In the genomic region with DNA sequence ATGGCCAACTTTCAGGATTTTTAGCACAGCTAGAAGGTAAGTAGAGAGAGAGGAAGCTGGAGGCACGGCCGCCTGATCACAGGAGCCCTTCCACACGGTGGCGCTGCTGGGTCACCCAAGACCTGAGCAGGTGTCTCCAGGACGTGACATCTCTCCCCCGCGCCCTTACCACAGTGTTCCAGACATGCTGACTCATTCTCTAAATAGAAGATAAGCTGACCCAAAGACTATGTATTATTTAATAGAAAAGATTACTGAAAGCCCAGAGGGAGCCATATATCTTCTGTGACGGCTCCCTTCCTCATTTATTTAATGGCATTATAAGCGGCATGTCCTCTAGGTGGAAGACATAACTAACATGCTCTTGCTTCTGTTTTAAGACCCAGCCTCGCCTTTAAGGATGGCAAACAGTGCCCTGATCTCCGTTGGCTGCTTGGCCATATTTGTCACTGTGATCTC, we compare ENCODE assay signal across 1 cellular context.
A peak's percentile ranks its signal among the peaks of the same experiment; 100 is the strongest.
TF ChIP-seq lines count a peak whose summit lies in the region.

No MANE protein-coding gene starts in this region.

TF ChIP-seq in HepG2, 621 proteins besides CTCF, POLR2A, EP300 and RAD21 (continued from another document and continues in another):
- TF ChIP-seq, protein P1, sequence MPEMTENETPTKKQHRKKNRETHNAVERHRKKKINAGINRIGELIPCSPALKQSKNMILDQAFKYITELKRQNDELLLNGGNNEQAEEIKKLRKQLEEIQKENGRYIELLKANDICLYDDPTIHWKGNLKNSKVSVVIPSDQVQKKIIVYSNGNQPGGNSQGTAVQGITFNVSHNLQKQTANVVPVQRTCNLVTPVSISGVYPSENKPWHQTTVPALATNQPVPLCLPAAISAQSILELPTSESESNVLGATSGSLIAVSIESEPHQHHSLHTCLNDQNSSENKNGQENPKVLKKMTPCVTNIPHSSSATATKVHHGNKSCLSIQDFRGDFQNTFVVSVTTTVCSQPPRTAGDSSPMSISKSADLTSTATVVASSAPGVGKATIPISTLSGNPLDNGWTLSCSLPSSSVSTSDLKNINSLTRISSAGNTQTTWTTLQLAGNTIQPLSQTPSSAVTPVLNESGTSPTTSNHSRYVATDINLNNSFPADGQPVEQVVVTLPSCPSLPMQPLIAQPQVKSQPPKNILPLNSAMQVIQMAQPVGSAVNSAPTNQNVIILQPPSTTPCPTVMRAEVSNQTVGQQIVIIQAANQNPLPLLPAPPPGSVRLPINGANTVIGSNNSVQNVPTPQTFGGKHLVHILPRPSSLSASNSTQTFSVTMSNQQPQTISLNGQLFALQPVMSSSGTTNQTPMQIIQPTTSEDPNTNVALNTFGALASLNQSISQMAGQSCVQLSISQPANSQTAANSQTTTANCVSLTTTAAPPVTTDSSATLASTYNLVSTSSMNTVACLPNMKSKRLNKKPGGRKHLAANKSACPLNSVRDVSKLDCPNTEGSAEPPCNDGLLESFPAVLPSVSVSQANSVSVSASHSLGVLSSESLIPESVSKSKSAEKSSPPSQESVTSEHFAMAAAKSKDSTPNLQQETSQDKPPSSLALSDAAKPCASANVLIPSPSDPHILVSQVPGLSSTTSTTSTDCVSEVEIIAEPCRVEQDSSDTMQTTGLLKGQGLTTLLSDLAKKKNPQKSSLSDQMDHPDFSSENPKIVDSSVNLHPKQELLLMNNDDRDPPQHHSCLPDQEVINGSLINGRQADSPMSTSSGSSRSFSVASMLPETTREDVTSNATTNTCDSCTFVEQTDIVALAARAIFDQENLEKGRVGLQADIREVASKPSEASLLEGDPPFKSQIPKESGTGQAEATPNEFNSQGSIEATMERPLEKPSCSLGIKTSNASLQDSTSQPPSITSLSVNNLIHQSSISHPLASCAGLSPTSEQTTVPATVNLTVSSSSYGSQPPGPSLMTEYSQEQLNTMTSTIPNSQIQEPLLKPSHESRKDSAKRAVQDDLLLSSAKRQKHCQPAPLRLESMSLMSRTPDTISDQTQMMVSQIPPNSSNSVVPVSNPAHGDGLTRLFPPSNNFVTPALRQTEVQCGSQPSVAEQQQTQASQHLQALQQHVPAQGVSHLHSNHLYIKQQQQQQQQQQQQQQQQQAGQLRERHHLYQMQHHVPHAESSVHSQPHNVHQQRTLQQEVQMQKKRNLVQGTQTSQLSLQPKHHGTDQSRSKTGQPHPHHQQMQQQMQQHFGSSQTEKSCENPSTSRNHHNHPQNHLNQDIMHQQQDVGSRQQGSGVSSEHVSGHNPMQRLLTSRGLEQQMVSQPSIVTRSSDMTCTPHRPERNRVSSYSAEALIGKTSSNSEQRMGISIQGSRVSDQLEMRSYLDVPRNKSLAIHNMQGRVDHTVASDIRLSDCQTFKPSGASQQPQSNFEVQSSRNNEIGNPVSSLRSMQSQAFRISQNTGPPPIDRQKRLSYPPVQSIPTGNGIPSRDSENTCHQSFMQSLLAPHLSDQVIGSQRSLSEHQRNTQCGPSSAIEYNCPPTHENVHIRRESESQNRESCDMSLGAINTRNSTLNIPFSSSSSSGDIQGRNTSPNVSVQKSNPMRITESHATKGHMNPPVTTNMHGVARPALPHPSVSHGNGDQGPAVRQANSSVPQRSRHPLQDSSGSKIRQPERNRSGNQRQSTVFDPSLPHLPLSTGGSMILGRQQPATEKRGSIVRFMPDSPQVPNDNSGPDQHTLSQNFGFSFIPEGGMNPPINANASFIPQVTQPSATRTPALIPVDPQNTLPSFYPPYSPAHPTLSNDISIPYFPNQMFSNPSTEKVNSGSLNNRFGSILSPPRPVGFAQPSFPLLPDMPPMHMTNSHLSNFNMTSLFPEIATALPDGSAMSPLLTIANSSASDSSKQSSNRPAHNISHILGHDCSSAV (CRISPR knock-in tag; IDR thresholded peaks at IDR 0.05; ENCODE audit: borderline replicate concordance) = no peak
- TF ChIP-seq BCL6 (CRISPR knock-in tag; IDR thresholded peaks at IDR 0.05) (0 out of 2 replicates have a peak, but pooled peaks have one; percentile 29), ZNF547 (CRISPR knock-in tag; IDR thresholded peaks at IDR 0.05) (no peak), KDM5B (CRISPR knock-in tag; IDR thresholded peaks at IDR 0.05; ENCODE audit: borderline replicate concordance) (no peak), HCFC1 (IDR thresholded peaks at IDR 0.05; ENCODE audit: low read depth, low read length) (no peak), NPAS2 (CRISPR knock-in tag; IDR thresholded peaks at IDR 0.05; ENCODE audit: borderline replicate concordance) (no peak), ZNF644 (CRISPR knock-in tag; IDR thresholded peaks at IDR 0.05; ENCODE audit: low read depth) (no peak), ZMYM2 (CRISPR knock-in tag; IDR thresholded peaks at IDR 0.05) (no peak), AGO1 (IDR thresholded peaks at IDR 0.05; ENCODE audit: low read depth, low read length, poor library complexity, severe bottlenecking) (no peak), HMG20B (CRISPR knock-in tag; conservative IDR thresholded peaks at IDR 0.05) (no peak), DPF2 (CRISPR knock-in tag; IDR thresholded peaks at IDR 0.05; ENCODE audit: borderline replicate concordance, low read depth) (no peak), IKZF1 (IDR thresholded peaks at IDR 0.05) (no peak), MED1 (CRISPR knock-in tag; IDR thresholded peaks at IDR 0.05) (peak; percentile 52; the same call in 1 of the 2 replicates), POLR2G (IDR thresholded peaks at IDR 0.05; ENCODE audit: low read depth, low read length) (no peak), ZKSCAN5 (CRISPR knock-in tag; IDR thresholded peaks at IDR 0.05) (no peak), SNRNP70 (IDR thresholded peaks at IDR 0.05; ENCODE audit: low read depth, low read length) (no peak), SP2 (CRISPR knock-in tag; IDR thresholded peaks at IDR 0.05) (no peak), CHCHD3 (CRISPR knock-in tag; IDR thresholded peaks at IDR 0.05) (no peak), ZNF790 (CRISPR knock-in tag; IDR thresholded peaks at IDR 0.05; ENCODE audit: borderline replicate concordance) (no peak), ZNF484 (CRISPR knock-in tag; IDR thresholded peaks at IDR 0.05; ENCODE audit: borderline replicate concordance, low read depth) (no peak), DR1 (CRISPR knock-in tag; IDR thresholded peaks at IDR 0.05) (no peak), ZNF605 (CRISPR knock-in tag; IDR thresholded peaks at IDR 0.05) (no peak), ZNF441 (CRISPR knock-in tag; IDR thresholded peaks at IDR 0.05; ENCODE audit: borderline replicate concordance) (0 out of 2 replicates have a peak, but pooled peaks have one; percentile 31), ZNF660 (CRISPR knock-in tag; IDR thresholded peaks at IDR 0.05; ENCODE audit: borderline replicate concordance, low read depth) (no peak), ZNF451 (CRISPR knock-in tag; IDR thresholded peaks at IDR 0.05) (peak; percentile 49; the same call in 1 of the 2 replicates), ATM (IDR thresholded peaks at IDR 0.05; ENCODE audit: borderline replicate concordance) (no peak), MZF1 (CRISPR knock-in tag; IDR thresholded peaks at IDR 0.05; ENCODE audit: borderline replicate concordance) (no peak), ZFP62 (CRISPR knock-in tag; IDR thresholded peaks at IDR 0.05) (no peak), ZFP90 (CRISPR knock-in tag; IDR thresholded peaks at IDR 0.05; ENCODE audit: borderline replicate concordance) (no peak), TBX2 (CRISPR knock-in tag; IDR thresholded peaks at IDR 0.05; ENCODE audit: borderline replicate concordance) (peak; percentile 55; the same call in 1 of the 2 replicates), ZNF136 (CRISPR knock-in tag; IDR thresholded peaks at IDR 0.05; ENCODE audit: low read depth) (no peak), BRD4 (CRISPR knock-in tag; IDR thresholded peaks at IDR 0.05) (no peak), ZNF616 (CRISPR knock-in tag; IDR thresholded peaks at IDR 0.05; ENCODE audit: low read depth) (no peak)
- TF ChIP-seq, protein P2, sequence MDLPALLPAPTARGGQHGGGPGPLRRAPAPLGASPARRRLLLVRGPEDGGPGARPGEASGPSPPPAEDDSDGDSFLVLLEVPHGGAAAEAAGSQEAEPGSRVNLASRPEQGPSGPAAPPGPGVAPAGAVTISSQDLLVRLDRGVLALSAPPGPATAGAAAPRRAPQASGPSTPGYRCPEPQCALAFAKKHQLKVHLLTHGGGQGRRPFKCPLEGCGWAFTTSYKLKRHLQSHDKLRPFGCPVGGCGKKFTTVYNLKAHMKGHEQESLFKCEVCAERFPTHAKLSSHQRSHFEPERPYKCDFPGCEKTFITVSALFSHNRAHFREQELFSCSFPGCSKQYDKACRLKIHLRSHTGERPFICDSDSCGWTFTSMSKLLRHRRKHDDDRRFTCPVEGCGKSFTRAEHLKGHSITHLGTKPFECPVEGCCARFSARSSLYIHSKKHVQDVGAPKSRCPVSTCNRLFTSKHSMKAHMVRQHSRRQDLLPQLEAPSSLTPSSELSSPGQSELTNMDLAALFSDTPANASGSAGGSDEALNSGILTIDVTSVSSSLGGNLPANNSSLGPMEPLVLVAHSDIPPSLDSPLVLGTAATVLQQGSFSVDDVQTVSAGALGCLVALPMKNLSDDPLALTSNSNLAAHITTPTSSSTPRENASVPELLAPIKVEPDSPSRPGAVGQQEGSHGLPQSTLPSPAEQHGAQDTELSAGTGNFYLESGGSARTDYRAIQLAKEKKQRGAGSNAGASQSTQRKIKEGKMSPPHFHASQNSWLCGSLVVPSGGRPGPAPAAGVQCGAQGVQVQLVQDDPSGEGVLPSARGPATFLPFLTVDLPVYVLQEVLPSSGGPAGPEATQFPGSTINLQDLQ (CRISPR knock-in tag; IDR thresholded peaks at IDR 0.05) = no peak
- TF ChIP-seq, protein P3, sequence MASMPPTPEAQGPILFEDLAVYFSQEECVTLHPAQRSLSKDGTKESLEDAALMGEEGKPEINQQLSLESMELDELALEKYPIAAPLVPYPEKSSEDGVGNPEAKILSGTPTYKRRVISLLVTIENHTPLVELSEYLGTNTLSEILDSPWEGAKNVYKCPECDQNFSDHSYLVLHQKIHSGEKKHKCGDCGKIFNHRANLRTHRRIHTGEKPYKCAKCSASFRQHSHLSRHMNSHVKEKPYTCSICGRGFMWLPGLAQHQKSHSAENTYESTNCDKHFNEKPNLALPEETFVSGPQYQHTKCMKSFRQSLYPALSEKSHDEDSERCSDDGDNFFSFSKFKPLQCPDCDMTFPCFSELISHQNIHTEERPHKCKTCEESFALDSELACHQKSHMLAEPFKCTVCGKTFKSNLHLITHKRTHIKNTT (CRISPR knock-in tag; IDR thresholded peaks at IDR 0.05) = no peak
- TF ChIP-seq, protein P4, sequence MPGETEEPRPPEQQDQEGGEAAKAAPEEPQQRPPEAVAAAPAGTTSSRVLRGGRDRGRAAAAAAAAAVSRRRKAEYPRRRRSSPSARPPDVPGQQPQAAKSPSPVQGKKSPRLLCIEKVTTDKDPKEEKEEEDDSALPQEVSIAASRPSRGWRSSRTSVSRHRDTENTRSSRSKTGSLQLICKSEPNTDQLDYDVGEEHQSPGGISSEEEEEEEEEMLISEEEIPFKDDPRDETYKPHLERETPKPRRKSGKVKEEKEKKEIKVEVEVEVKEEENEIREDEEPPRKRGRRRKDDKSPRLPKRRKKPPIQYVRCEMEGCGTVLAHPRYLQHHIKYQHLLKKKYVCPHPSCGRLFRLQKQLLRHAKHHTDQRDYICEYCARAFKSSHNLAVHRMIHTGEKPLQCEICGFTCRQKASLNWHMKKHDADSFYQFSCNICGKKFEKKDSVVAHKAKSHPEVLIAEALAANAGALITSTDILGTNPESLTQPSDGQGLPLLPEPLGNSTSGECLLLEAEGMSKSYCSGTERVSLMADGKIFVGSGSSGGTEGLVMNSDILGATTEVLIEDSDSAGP (CRISPR knock-in tag; IDR thresholded peaks at IDR 0.05; ENCODE audit: borderline replicate concordance) = peak; percentile 59
- TF ChIP-seq, protein P5, sequence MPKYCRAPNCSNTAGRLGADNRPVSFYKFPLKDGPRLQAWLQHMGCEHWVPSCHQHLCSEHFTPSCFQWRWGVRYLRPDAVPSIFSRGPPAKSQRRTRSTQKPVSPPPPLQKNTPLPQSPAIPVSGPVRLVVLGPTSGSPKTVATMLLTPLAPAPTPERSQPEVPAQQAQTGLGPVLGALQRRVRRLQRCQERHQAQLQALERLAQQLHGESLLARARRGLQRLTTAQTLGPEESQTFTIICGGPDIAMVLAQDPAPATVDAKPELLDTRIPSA (CRISPR knock-in tag; IDR thresholded peaks at IDR 0.05; ENCODE audit: borderline replicate concordance) = no peak
- TF ChIP-seq, protein P6, sequence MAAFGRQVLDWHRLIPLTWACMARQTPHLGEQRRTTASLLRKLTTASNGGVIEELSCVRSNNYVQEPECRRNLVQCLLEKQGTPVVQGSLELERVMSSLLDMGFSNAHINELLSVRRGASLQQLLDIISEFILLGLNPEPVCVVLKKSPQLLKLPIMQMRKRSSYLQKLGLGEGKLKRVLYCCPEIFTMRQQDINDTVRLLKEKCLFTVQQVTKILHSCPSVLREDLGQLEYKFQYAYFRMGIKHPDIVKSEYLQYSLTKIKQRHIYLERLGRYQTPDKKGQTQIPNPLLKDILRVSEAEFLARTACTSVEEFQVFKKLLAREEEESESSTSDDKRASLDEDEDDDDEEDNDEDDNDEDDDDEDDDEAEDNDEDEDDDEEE (CRISPR knock-in tag; IDR thresholded peaks at IDR 0.05) = no peak
- TF ChIP-seq, protein P7, sequence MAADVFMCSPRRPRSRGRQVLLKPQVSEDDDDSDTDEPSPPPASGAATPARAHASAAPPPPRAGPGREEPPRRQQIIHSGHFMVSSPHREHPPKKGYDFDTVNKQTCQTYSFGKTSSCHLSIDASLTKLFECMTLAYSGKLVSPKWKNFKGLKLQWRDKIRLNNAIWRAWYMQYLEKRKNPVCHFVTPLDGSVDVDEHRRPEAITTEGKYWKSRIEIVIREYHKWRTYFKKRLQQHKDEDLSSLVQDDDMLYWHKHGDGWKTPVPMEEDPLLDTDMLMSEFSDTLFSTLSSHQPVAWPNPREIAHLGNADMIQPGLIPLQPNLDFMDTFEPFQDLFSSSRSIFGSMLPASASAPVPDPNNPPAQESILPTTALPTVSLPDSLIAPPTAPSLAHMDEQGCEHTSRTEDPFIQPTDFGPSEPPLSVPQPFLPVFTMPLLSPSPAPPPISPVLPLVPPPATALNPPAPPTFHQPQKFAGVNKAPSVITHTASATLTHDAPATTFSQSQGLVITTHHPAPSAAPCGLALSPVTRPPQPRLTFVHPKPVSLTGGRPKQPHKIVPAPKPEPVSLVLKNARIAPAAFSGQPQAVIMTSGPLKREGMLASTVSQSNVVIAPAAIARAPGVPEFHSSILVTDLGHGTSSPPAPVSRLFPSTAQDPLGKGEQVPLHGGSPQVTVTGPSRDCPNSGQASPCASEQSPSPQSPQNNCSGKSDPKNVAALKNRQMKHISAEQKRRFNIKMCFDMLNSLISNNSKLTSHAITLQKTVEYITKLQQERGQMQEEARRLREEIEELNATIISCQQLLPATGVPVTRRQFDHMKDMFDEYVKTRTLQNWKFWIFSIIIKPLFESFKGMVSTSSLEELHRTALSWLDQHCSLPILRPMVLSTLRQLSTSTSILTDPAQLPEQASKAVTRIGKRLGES (CRISPR knock-in tag; IDR thresholded peaks at IDR 0.05; ENCODE audit: borderline replicate concordance) = no peak
